16 cellular contexts compared by ENCODE assay signal in the genomic region with DNA sequence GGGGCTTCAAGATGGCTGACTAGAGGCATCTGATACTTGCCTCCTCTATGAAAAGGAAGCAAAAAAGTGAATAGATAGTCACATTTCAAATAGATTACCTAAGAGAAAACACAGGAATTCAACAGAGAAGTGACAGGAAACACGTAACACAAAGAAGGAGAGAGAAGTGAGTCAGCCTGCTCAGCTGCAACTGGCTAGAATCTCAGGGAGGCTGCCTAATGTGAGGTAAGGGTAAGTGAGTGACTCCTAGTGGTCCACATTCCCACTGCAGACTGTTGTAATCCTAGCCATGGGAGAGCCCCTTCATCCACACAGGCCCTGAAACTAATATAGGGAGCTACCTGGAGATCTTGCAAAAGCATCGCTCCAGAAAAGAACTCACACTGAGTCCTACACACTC.
DNase-seq lines count a peak whose midpoint lies in the region; ATAC-seq and TF ChIP-seq lines count a peak whose summit lies in the region.
"Had no signal": no experiment of that assay in that cellular context is flagged by ENCODE, and none has a peak within 500 bp of the region (broad histone marks: within the 10 kb centered on the region; RNA-seq: fewer than 3 reads in every experiment).

No MANE protein-coding gene starts in this region.

- no peaks in the 10 kb centered on the region for H3K36me3 Mint-ChIP-seq in chondrocyte (ENCODE audit: low read depth)
- H3K36me3 Mint-ChIP-seq in activated T-cell treated with anti-CD3 and anti-CD28 coated beads, Interleukin-2, amount 50 U/mL, for 72 hours (ENCODE audit: insufficient read depth in 2 of 2) = peaks cover 0 to 3% of the 10 kb centered on the region in 2 donors

- TF ChIP-seq CTCF in chondrocyte (IDR thresholded peaks at IDR 0.05) = peak; percentile 52

- H3K27ac Mint-ChIP-seq in chondrocyte (ENCODE audit: unreplicated experiment) = no peak overlapping the region
- no peak overlapping the region for H3K27ac Mint-ChIP-seq in activated T-cell treated with anti-CD3 and anti-CD28 coated beads, Interleukin-2, amount 50 U/mL, for 72 hours
- H3K27ac Mint-ChIP-seq: activated CD8-positive, alpha-beta T cell treated with anti-CD3 and anti-CD28 coated beads, Interleukin-2, amount 10 ng/mL, durations not matched to agents 7 days and 5 days; B cell; T-helper 17 cell had no signal

- H3K27me3 Mint-ChIP-seq in chondrocyte (ENCODE audit: low read depth) = no peaks in the 10 kb centered on the region
- H3K27me3 Mint-ChIP-seq in activated T-cell treated with anti-CD3 and anti-CD28 coated beads, Interleukin-2, amount 50 U/mL, for 72 hours (ENCODE audit: low read depth) = no peaks in the 10 kb centered on the region
- H3K27me3 Mint-ChIP-seq: T-helper 17 cell had no signal

- peaks cover 6% of the 10 kb centered on the region for H3K4me1 Mint-ChIP-seq in chondrocyte (ENCODE audit: low read depth)
- H3K4me1 Mint-ChIP-seq in activated T-cell treated with anti-CD3 and anti-CD28 coated beads, Interleukin-2, amount 50 U/mL, for 72 hours (ENCODE audit: low read depth) = no peaks in the 10 kb centered on the region
- H3K4me1 Mint-ChIP-seq: B cell, T-helper 17 cell had no signal

- peaks cover 7% of the 10 kb centered on the region for H3K9me3 Mint-ChIP-seq in chondrocyte (ENCODE audit: low read depth)
- H3K9me3 Mint-ChIP-seq in activated T-cell treated with anti-CD3 and anti-CD28 coated beads, Interleukin-2, amount 50 U/mL, for 72 hours = peaks cover 7 to 9% of the 10 kb centered on the region in 2 donors

- no peak overlapping the region for H3K4me3 Mint-ChIP-seq in chondrocyte (ENCODE audit: unreplicated experiment)
- H3K4me3 Mint-ChIP-seq in activated T-cell treated with anti-CD3 and anti-CD28 coated beads, Interleukin-2, amount 50 U/mL, for 72 hours = no peak overlapping the region
- H3K4me3 Mint-ChIP-seq: activated CD8-positive, alpha-beta T cell treated with anti-CD3 and anti-CD28 coated beads, Interleukin-2, amount 10 ng/mL, durations not matched to agents 7 days and 5 days; B cell; T-helper 17 cell had no signal

- DNase-seq in AG08395 (ENCODE audit: low spot score) (peak; percentile 55), LHCN-M2 (ENCODE audit: low read depth) (peak; percentile 47), chondrocyte (ENCODE audit: low spot score) (no peak), iris pigment epithelial cell (ENCODE audit: low read depth) (peak; percentile 85), NCI-H1417 (lab: John Stamatoyannopoulos, UW) (no peak), epidermal melanocyte (ENCODE audit: insufficient read length, low spot score) (no peak)
- DNase-seq in activated T-cell treated with anti-CD3 and anti-CD28 coated beads, Interleukin-2, amount 50 U/mL, for 72 hours = no peak
- DNase-seq: activated CD8-positive, alpha-beta T cell treated with anti-CD3 and anti-CD28 coated beads, Interleukin-2, amount 10 ng/mL, durations not matched to agents 7 days and 5 days; activated naive CD4-positive, alpha-beta T cell; cortex of kidney; head of caudate nucleus; NCI-H2107; pancreas; T-helper 17 cell had no signal

- no peak for ATAC-seq in activated T-cell treated with anti-CD3 and anti-CD28 coated beads, Interleukin-2, amount 50 U/mL, for 72 hours (replicated peaks in 1 of 2)
- no peak for ATAC-seq in HG02885 (IDR thresholded peaks at IDR 0.05; ENCODE audit: poor library complexity, unreplicated experiment)
- ATAC-seq: activated CD8-positive, alpha-beta T cell treated with anti-CD3 and anti-CD28 coated beads, Interleukin-2, amount 10 ng/mL, durations not matched to agents 7 days and 5 days; pancreas; T-helper 17 cell had no signal

Comparison
In these comparisons a context has a peak if more than half of its experiments do, and no peak if none do; other contexts are left out.
1. DNase-seq: peak in AG08395 (single experiment), LHCN-M2 (single experiment) and iris pigment epithelial cell (single experiment); none in chondrocyte (single experiment), activated T-cell treated with anti-CD3 and anti-CD28 coated beads, Interleukin-2, amount 50 U/mL, for 72 hours (0 of 2), NCI-H1417 (0 of 3) and epidermal melanocyte (single experiment).